ENCODE assay signal across 1 cellular context in the genomic region with DNA sequence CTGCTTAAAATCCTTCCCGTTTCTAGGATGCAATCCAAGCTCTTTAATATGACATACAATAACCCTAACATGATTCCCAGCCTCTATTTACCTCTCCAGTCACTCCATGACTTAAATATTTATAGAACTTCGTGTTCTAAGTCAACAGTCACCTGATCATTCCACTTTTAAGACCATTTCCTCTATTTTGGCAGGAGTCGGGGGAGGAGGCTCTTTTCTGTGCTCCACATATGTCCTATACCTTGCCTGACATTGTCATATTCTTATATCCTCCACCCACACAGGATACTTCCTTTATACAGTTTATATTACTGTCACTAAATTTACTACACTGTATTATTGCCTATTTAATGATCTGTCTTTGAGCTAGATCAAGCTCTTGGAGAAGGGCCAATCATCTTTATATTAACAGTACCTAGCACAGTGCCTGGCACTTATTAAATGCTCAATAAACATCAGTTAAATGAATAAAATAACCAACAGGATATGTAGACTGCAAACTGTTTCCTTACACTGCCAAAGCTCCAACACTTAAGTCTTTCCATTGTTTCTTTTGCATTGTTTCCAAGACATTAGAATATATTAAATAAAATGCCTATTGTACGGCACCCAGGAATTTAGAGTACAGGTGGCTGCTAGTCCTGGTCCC.
TF ChIP-seq lines count a peak whose summit lies in the region.

No MANE protein-coding gene starts in this region.

TF ChIP-seq in H1, 55 proteins besides CTCF, POLR2A, EP300 and RAD21 (continued from another document):
- TF ChIP-seq TAF7 (optimal IDR thresholded peaks at IDR 0.05; ENCODE audit: borderline replicate concordance, low read depth, low read length), result no peak
- no peak for TF ChIP-seq CHD1 (IDR thresholded peaks at IDR 0.05; ENCODE audit: low read depth, low read length)
- no peak for TF ChIP-seq POU5F1 (IDR thresholded peaks at IDR 0.05; ENCODE audit: low read depth, low read length)
- TF ChIP-seq SUZ12 (IDR thresholded peaks at IDR 0.05; ENCODE audit: low read length), result no peak
- no peak for TF ChIP-seq RBBP5 (IDR thresholded peaks at IDR 0.05; ENCODE audit: borderline replicate concordance, low read depth, low read length)
- no peak for TF ChIP-seq JUN (IDR thresholded peaks at IDR 0.05; ENCODE audit: low read depth, low read length)
- TF ChIP-seq HDAC6 (IDR thresholded peaks at IDR 0.05; ENCODE audit: low read depth, low read length), result no peak
- no peak for TF ChIP-seq BACH1 (IDR thresholded peaks at IDR 0.05; ENCODE audit: low read length)
- TF ChIP-seq TAF1 (IDR thresholded peaks at IDR 0.05; ENCODE audit: low read depth, low read length), result no peak
- no peak for TF ChIP-seq SIN3A (conservative IDR thresholded peaks at IDR 0.05 in 1 of 2, IDR thresholded peaks at IDR 0.05 in 1 of 2; ENCODE audit: low read depth in 1 of 2, low read length in 2 of 2)
- TF ChIP-seq, protein P1, sequence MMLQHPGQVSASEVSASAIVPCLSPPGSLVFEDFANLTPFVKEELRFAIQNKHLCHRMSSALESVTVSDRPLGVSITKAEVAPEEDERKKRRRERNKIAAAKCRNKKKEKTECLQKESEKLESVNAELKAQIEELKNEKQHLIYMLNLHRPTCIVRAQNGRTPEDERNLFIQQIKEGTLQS (IDR thresholded peaks at IDR 0.05; ENCODE audit: insufficient read depth, low read depth, low read length), result no peak
- no peak for TF ChIP-seq MAFK (IDR thresholded peaks at IDR 0.05; ENCODE audit: low read depth, low read length)
- no peak for TF ChIP-seq BCL11A (IDR thresholded peaks at IDR 0.05; ENCODE audit: low read depth in 2 of 2, low read length in 2 of 2)
